Comparison of ENCODE assay signal across 1 cellular context in the genomic region with DNA sequence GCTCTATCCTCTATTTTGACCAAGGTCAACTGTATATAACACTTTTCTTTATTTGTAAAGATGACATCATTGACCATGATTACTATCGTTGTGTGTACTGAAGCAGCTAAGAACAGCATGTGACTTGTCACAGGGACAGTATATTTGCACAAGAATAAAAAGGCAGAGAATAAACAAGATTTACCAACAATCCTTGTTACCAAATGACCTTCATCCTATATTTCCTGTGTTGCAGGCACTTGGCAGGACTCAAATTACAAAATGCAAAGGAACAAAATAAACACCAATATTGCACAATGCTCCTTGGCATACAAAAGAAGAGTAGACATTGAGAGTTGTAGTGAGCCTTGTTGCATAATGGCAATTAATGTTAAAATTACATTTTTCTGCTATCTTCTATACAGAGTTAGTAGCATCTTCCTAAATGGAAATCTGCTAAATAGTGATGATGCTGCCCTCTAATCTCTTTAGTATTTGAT.
TF ChIP-seq lines count a peak whose summit lies in the region.

No MANE protein-coding gene starts in this region.

TF ChIP-seq in HepG2, 621 proteins besides CTCF, POLR2A, EP300 and RAD21 (continued from another document and continues in another):
- TF ChIP-seq, protein P1, sequence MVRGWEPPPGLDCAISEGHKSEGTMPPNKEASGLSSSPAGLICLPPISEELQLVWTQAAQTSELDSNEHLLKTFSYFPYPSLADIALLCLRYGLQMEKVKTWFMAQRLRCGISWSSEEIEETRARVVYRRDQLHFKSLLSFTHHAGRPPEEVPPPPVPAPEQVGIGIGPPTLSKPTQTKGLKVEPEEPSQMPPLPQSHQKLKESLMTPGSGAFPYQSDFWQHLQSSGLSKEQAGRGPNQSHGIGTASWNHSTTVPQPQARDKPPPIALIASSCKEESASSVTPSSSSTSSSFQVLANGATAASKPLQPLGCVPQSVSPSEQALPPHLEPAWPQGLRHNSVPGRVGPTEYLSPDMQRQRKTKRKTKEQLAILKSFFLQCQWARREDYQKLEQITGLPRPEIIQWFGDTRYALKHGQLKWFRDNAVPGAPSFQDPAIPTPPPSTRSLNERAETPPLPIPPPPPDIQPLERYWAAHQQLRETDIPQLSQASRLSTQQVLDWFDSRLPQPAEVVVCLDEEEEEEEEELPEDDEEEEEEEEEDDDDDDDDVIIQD (CRISPR knock-in tag; IDR thresholded peaks at IDR 0.05; ENCODE audit: low read depth), result peak; percentile 97
- TF ChIP-seq ZSCAN31 (CRISPR knock-in tag; IDR thresholded peaks at IDR 0.05; ENCODE audit: low read depth) (peak; percentile 88; the same call in 1 of the 2 replicates), NFKBIZ (CRISPR knock-in tag; IDR thresholded peaks at IDR 0.05) (peak; percentile 100), SMC3 (IDR thresholded peaks at IDR 0.05; ENCODE audit: low read length) (peak; percentile 77; the same call in 1 of the 2 replicates), RFX5 (IDR thresholded peaks at IDR 0.05; ENCODE audit: low read depth, low read length) (no peak), TCF7 (IDR thresholded peaks at IDR 0.05; ENCODE audit: low read depth) (peak; percentile 95), ZNF34 (CRISPR knock-in tag; IDR thresholded peaks at IDR 0.05; ENCODE audit: borderline replicate concordance) (peak; percentile 75; the same call in 1 of the 2 replicates), NCOA2 (CRISPR knock-in tag; IDR thresholded peaks at IDR 0.05) (peak; percentile 100), KLF13 (CRISPR knock-in tag; IDR thresholded peaks at IDR 0.05) (no peak), HNF4A (CRISPR knock-in tag; IDR thresholded peaks at IDR 0.05) (peak; percentile 85), TOPORS (CRISPR knock-in tag; IDR thresholded peaks at IDR 0.05) (0 out of 2 replicates have a peak, but pooled peaks have one; percentile 69), SYNCRIP (IDR thresholded peaks at IDR 0.05; ENCODE audit: insufficient read depth, low read depth, low read length) (no peak), DRAP1 (CRISPR knock-in tag; IDR thresholded peaks at IDR 0.05) (peak; percentile 74), GATAD2A (CRISPR knock-in tag; IDR thresholded peaks at IDR 0.05) (peak; percentile 100), EEA1 (CRISPR knock-in tag; IDR thresholded peaks at IDR 0.05; ENCODE audit: borderline replicate concordance) (no peak), ATAD3A (CRISPR knock-in tag; IDR thresholded peaks at IDR 0.05) (no peak), SMARCC2 (IDR thresholded peaks at IDR 0.05) (peak; percentile 67; the same call in 1 of the 2 replicates), GPN1 (CRISPR knock-in tag; IDR thresholded peaks at IDR 0.05; ENCODE audit: borderline replicate concordance) (no peak), CBX1 (IDR thresholded peaks at IDR 0.05; ENCODE audit: low read depth) (no peak), SMYD3 (CRISPR knock-in tag; IDR thresholded peaks at IDR 0.05) (peak; percentile 98), SAFB2 (CRISPR knock-in tag; IDR thresholded peaks at IDR 0.05; ENCODE audit: borderline replicate concordance, low read depth) (no peak), HHEX (CRISPR knock-in tag; IDR thresholded peaks at IDR 0.05) (peak; percentile 99), ZNF251 (CRISPR knock-in tag; IDR thresholded peaks at IDR 0.05) (no peak), TP53 (CRISPR knock-in tag; conservative IDR thresholded peaks at IDR 0.05) (no peak), RCOR2 (CRISPR knock-in tag; IDR thresholded peaks at IDR 0.05) (peak; percentile 100), SIX1 (CRISPR knock-in tag; IDR thresholded peaks at IDR 0.05; ENCODE audit: borderline replicate concordance) (peak; percentile 100), CEBPG (CRISPR knock-in tag; IDR thresholded peaks at IDR 0.05) (peak; percentile 100), ZNF446 (CRISPR knock-in tag; IDR thresholded peaks at IDR 0.05) (no peak), ZNF652 (CRISPR knock-in tag; IDR thresholded peaks at IDR 0.05; ENCODE audit: borderline replicate concordance, low read depth) (peak; percentile 78), ZNF292 (CRISPR knock-in tag; IDR thresholded peaks at IDR 0.05; ENCODE audit: borderline replicate concordance, low read depth) (peak; percentile 79; the same call in 1 of the 2 replicates), ZNF260 (CRISPR knock-in tag; IDR thresholded peaks at IDR 0.05; ENCODE audit: borderline replicate concordance, low read depth) (no peak)
- TF ChIP-seq, protein P2, sequence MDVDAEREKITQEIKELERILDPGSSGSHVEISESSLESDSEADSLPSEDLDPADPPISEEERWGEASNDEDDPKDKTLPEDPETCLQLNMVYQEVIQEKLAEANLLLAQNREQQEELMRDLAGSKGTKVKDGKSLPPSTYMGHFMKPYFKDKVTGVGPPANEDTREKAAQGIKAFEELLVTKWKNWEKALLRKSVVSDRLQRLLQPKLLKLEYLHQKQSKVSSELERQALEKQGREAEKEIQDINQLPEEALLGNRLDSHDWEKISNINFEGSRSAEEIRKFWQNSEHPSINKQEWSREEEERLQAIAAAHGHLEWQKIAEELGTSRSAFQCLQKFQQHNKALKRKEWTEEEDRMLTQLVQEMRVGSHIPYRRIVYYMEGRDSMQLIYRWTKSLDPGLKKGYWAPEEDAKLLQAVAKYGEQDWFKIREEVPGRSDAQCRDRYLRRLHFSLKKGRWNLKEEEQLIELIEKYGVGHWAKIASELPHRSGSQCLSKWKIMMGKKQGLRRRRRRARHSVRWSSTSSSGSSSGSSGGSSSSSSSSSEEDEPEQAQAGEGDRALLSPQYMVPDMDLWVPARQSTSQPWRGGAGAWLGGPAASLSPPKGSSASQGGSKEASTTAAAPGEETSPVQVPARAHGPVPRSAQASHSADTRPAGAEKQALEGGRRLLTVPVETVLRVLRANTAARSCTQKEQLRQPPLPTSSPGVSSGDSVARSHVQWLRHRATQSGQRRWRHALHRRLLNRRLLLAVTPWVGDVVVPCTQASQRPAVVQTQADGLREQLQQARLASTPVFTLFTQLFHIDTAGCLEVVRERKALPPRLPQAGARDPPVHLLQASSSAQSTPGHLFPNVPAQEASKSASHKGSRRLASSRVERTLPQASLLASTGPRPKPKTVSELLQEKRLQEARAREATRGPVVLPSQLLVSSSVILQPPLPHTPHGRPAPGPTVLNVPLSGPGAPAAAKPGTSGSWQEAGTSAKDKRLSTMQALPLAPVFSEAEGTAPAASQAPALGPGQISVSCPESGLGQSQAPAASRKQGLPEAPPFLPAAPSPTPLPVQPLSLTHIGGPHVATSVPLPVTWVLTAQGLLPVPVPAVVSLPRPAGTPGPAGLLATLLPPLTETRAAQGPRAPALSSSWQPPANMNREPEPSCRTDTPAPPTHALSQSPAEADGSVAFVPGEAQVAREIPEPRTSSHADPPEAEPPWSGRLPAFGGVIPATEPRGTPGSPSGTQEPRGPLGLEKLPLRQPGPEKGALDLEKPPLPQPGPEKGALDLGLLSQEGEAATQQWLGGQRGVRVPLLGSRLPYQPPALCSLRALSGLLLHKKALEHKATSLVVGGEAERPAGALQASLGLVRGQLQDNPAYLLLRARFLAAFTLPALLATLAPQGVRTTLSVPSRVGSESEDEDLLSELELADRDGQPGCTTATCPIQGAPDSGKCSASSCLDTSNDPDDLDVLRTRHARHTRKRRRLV (CRISPR knock-in tag; IDR thresholded peaks at IDR 0.05), result peak; percentile 76; the same call in 1 of the 2 replicates
- TF ChIP-seq, protein P3, sequence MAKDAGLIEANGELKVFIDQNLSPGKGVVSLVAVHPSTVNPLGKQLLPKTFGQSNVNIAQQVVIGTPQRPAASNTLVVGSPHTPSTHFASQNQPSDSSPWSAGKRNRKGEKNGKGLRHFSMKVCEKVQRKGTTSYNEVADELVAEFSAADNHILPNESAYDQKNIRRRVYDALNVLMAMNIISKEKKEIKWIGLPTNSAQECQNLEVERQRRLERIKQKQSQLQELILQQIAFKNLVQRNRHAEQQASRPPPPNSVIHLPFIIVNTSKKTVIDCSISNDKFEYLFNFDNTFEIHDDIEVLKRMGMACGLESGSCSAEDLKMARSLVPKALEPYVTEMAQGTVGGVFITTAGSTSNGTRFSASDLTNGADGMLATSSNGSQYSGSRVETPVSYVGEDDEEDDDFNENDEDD (CRISPR knock-in tag; IDR thresholded peaks at IDR 0.05; ENCODE audit: borderline replicate concordance), result 0 out of 2 replicates have a peak, but pooled peaks have one; percentile 41
- TF ChIP-seq, protein P4, sequence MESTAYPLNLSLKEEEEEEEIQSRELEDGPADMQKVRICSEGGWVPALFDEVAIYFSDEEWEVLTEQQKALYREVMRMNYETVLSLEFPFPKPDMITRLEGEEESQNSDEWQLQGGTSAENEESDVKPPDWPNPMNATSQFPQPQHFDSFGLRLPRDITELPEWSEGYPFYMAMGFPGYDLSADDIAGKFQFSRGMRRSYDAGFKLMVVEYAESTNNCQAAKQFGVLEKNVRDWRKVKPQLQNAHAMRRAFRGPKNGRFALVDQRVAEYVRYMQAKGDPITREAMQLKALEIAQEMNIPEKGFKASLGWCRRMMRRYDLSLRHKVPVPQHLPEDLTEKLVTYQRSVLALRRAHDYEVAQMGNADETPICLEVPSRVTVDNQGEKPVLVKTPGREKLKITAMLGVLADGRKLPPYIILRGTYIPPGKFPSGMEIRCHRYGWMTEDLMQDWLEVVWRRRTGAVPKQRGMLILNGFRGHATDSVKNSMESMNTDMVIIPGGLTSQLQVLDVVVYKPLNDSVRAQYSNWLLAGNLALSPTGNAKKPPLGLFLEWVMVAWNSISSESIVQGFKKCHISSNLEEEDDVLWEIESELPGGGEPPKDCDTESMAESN (CRISPR knock-in tag; conservative IDR thresholded peaks at IDR 0.05), result peak; percentile 87
- TF ChIP-seq, protein P5, sequence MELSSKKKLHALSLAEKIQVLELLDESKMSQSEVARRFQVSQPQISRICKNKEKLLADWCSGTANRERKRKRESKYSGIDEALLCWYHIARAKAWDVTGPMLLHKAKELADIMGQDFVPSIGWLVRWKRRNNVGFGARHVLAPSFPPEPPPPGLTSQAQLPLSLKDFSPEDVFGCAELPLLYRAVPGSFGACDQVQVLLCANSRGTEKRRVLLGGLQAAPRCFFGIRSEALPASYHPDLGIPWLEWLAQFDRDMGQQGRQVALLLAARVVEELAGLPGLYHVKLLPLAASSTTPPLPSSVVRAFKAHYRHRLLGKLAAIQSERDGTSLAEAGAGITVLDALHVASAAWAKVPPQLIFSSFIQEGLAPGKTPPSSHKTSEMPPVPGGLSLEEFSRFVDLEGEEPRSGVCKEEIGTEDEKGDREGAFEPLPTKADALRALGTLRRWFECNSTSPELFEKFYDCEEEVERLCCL (CRISPR knock-in tag; IDR thresholded peaks at IDR 0.05; ENCODE audit: borderline replicate concordance), result peak; percentile 92; the same call in 1 of the 2 replicates
- TF ChIP-seq, protein P6, sequence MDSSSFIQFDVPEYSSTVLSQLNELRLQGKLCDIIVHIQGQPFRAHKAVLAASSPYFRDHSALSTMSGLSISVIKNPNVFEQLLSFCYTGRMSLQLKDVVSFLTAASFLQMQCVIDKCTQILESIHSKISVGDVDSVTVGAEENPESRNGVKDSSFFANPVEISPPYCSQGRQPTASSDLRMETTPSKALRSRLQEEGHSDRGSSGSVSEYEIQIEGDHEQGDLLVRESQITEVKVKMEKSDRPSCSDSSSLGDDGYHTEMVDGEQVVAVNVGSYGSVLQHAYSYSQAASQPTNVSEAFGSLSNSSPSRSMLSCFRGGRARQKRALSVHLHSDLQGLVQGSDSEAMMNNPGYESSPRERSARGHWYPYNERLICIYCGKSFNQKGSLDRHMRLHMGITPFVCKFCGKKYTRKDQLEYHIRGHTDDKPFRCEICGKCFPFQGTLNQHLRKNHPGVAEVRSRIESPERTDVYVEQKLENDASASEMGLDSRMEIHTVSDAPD (CRISPR knock-in tag; IDR thresholded peaks at IDR 0.05), result peak; percentile 91; the same call in 1 of the 2 replicates
- TF ChIP-seq, protein P7, sequence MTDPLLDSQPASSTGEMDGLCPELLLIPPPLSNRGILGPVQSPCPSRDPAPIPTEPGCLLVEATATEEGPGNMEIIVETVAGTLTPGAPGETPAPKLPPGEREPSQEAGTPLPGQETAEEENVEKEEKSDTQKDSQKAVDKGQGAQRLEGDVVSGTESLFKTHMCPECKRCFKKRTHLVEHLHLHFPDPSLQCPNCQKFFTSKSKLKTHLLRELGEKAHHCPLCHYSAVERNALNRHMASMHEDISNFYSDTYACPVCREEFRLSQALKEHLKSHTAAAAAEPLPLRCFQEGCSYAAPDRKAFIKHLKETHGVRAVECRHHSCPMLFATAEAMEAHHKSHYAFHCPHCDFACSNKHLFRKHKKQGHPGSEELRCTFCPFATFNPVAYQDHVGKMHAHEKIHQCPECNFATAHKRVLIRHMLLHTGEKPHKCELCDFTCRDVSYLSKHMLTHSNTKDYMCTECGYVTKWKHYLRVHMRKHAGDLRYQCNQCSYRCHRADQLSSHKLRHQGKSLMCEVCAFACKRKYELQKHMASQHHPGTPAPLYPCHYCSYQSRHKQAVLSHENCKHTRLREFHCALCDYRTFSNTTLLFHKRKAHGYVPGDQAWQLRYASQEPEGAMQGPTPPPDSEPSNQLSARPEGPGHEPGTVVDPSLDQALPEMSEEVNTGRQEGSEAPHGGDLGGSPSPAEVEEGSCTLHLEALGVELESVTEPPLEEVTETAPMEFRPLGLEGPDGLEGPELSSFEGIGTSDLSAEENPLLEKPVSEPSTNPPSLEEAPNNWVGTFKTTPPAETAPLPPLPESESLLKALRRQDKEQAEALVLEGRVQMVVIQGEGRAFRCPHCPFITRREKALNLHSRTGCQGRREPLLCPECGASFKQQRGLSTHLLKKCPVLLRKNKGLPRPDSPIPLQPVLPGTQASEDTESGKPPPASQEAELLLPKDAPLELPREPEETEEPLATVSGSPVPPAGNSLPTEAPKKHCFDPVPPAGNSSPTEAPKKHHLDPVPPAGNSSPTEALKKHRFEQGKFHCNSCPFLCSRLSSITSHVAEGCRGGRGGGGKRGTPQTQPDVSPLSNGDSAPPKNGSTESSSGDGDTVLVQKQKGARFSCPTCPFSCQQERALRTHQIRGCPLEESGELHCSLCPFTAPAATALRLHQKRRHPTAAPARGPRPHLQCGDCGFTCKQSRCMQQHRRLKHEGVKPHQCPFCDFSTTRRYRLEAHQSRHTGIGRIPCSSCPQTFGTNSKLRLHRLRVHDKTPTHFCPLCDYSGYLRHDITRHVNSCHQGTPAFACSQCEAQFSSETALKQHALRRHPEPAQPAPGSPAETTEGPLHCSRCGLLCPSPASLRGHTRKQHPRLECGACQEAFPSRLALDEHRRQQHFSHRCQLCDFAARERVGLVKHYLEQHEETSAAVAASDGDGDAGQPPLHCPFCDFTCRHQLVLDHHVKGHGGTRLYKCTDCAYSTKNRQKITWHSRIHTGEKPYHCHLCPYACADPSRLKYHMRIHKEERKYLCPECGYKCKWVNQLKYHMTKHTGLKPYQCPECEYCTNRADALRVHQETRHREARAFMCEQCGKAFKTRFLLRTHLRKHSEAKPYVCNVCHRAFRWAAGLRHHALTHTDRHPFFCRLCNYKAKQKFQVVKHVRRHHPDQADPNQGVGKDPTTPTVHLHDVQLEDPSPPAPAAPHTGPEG (CRISPR knock-in tag; IDR thresholded peaks at IDR 0.05), result no peak
- TF ChIP-seq, protein P8, sequence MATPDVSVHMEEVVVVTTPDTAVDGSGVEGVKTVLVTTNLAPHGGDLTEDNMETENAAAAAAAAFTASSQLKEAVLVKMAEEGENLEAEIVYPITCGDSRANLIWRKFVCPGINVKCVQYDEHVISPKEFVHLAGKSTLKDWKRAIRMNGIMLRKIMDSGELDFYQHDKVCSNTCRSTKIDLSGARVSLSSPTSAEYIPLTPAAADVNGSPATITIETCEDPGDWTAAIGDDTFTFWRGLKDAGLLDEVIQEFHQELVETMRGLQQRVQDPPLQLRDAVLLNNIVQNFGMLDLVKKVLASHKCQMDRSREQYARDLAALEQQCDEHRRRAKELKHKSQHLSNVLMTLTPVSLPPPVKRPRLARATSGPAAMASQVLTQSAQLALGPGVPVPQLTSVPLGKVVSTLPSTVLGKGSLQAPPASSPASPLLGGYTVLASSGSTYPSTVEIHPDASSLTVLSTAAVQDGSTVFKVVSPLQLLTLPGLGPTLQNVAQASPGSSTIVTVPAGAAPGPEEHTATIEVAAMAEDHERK (CRISPR knock-in tag; IDR thresholded peaks at IDR 0.05; ENCODE audit: low read depth), result no peak; the same call in 1 of the 2 replicates
